8 cellular contexts compared by ENCODE assay signal in the genomic region with DNA sequence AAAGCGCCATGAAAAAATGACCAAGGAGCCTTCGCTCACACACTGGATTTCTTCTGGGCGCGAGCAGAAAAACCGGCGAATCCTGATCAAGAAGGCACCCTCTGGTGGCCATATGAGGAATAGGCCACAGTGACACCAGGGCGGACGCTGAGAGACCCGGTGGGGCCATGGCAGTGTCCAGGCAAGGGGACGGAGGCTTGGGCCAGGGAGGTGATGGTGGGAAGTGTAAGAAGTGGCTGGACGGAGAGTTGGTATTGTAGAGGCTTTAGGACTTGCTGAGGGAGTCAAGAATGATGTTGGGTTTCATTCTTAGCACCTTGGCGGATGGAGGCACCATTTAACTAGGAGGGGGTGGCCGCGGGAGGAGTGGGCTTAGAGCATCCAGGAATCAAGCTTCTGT. TPM values are rescaled to one million over a fixed set of nuclear protein-coding genes. Genes with fewer than 3 reads are reported as not detected.
A peak's percentile ranks its signal among the peaks of the same experiment; 100 is the strongest.
DNase-seq lines count a peak whose midpoint lies in the region; ATAC-seq and TF ChIP-seq lines count a peak whose summit lies in the region.

No MANE protein-coding gene starts in this region.

- H3K9ac ChIP-seq in neural progenitor cell: no peak overlapping the region

- TF ChIP-seq CTCF in GM13976 (IDR thresholded peaks at IDR 0.05; ENCODE audit: borderline replicate concordance, control extremely low read depth, extremely low read depth, insufficient read depth, missing control alignments) (peak; percentile 86), neural progenitor cell (IDR thresholded peaks at IDR 0.05) (peak; percentile 89)

- no peaks in the 10 kb centered on the region for H3K36me3 ChIP-seq in neural progenitor cell

- peaks cover 19% of the 10 kb centered on the region for H3F3A ChIP-seq in neural progenitor cell (ENCODE audit: low read depth)

- H3K36me3 Mint-ChIP-seq in neural progenitor cell: no peaks in the 10 kb centered on the region

- no peak overlapping the region for H2AFZ ChIP-seq in neural progenitor cell (replicated peaks)

- H4K20me1 ChIP-seq in neural progenitor cell (ENCODE audit: low read depth): no peaks in the 10 kb centered on the region

- H3K9me3 ChIP-seq in neural progenitor cell (ENCODE audit: low read depth): peaks cover 3% of the 10 kb centered on the region

- H3K27me3 Mint-ChIP-seq in neural progenitor cell (ENCODE audit: insufficient read depth, low read depth): peaks cover 14% of the 10 kb centered on the region

- H3K4me2 ChIP-seq in neural progenitor cell: no peak overlapping the region

- H3K4me1 ChIP-seq in neural progenitor cell: peaks cover 9% of the 10 kb centered on the region

- no peak overlapping the region for H3K27ac Mint-ChIP-seq in neural progenitor cell

- peak overlapping the region; percentile 9 for H3K4me3 Mint-ChIP-seq in neural progenitor cell

- no peak for TF ChIP-seq POLR2A in erythroblast (IDR thresholded peaks at IDR 0.05; ENCODE audit: low read length)

- no peaks in the 10 kb centered on the region for H3K79me2 ChIP-seq in neural progenitor cell (ENCODE audit: low read depth)

- peaks cover 22% of the 10 kb centered on the region for H3K9me3 Mint-ChIP-seq in neural progenitor cell

- peak; percentile 73 for DNase-seq in AG08396 (ENCODE audit: low spot score)
- DNase-seq in GM13976 (ENCODE audit: low spot score): peak; percentile 83
- peak; percentile 49 for DNase-seq in NCI-H460 (ENCODE audit: extremely low read depth, low read depth)
- DNase-seq in activated CD8-positive, alpha-beta memory T cell treated with anti-CD3 and anti-CD28 coated beads for 1 hour (ENCODE audit: extremely low read depth in 1 of 2, low read depth in 1 of 2): peak; percentile 33 to 40
- DNase-seq in erythroblast (lab: John Stamatoyannopoulos, UW): peak; percentile 61 to 73
- peak; percentile 82 for DNase-seq in neural progenitor cell (ENCODE audit: low spot score)
- no peak for DNase-seq in middle frontal gyrus (ENCODE audit: extremely low spot score, low spot score)

- H3K4me3 ChIP-seq in neural progenitor cell: no peak overlapping the region

- no peak for ATAC-seq in GM19351 (IDR thresholded peaks at IDR 0.05; ENCODE audit: unreplicated experiment)

- in situ Hi-C loops in GM13976 (cut with MboI; ENCODE audit: low sequenced_read_pairs, unreplicated experiment): no loop called here

- no peak overlapping the region for H3K27ac ChIP-seq in neural progenitor cell

- peaks cover 24% of the 10 kb centered on the region for H3K27me3 ChIP-seq in neural progenitor cell

- H3K4me1 Mint-ChIP-seq in neural progenitor cell: peaks cover 16% of the 10 kb centered on the region

RNA-seq across cellular contexts. Expression of a gene that starts 16.9 kb away (rescaled TPM):
- 0.98 and 1.3 TPM in 2 replicates for total RNA-seq in NCI-H460 (2014; rRNA removed; shearing (Covaris generic))
- polyA plus RNA-seq in NCI-H460 (2014; cell fraction: nucleus; rRNA removed): 0.31 TPM in 1 of 2 replicates, not detected in the other
- total RNA-seq in neural progenitor cell (ENCODE audit: low replicate concordance): 1.7 and 2.1 TPM in 2 replicates

RNA-seq across cellular contexts. Expression of a gene that starts 21.4 kb away (rescaled TPM):
- total RNA-seq in NCI-H460 (2014; rRNA removed; shearing (Covaris generic)): not detected in 2 replicates
- not detected in 2 replicates for polyA plus RNA-seq in NCI-H460 (2014; cell fraction: nucleus; rRNA removed)
- total RNA-seq in neural progenitor cell (ENCODE audit: low replicate concordance): not detected in 2 replicates

RNA-seq across cellular contexts. Expression of a gene that starts 48.7 kb away (rescaled TPM):
- not detected in 2 replicates for total RNA-seq in NCI-H460 (2014; rRNA removed; shearing (Covaris generic))
- not detected in 2 replicates for polyA plus RNA-seq in NCI-H460 (2014; cell fraction: nucleus; rRNA removed)
- total RNA-seq in neural progenitor cell (ENCODE audit: low replicate concordance): 0.19 and 0.53 TPM in 2 replicates
